In genomic region chr2:227188292-227188691, GRCh38 we compare ENCODE assay signal across 11 cellular contexts. TPM values are rescaled to one million over a fixed set of nuclear protein-coding genes. Genes with fewer than 3 reads are reported as not detected.
A peak's percentile ranks its signal among the peaks of the same experiment; 100 is the strongest.
DNase-seq lines count a peak whose midpoint lies in the region; ATAC-seq and TF ChIP-seq lines count a peak whose summit lies in the region.
"Had no signal": no experiment of that assay in that cellular context is flagged by ENCODE, and none has a peak within 500 bp of the region (broad histone marks: within the 10 kb centered on the region; RNA-seq: fewer than 3 reads in every experiment).

No MANE protein-coding gene starts in this region.

- no peaks in the 10 kb centered on the region for H3K9me3 ChIP-seq in ascending aorta

- peaks cover 3% of the 10 kb centered on the region for H3K9me3 Mint-ChIP-seq in nephron

- H3K27ac ChIP-seq in ascending aorta, result peak overlapping the region; percentile 78 to 85
- H3K27ac ChIP-seq: SK-N-MC had no signal

- no peak overlapping the region for H3K4me3 Mint-ChIP-seq in nephron

- no peaks in the 10 kb centered on the region for H3K27me3 ChIP-seq in ascending aorta

- no peak for TF ChIP-seq CTCF in ascending aorta (IDR thresholded peaks at IDR 0.05)
- no peak for TF ChIP-seq CTCF in nephron (IDR thresholded peaks at IDR 0.05; ENCODE audit: unreplicated experiment in 3 of 3)

- ATAC-seq in GM18868 (IDR thresholded peaks at IDR 0.05; ENCODE audit: unreplicated experiment) (peak; percentile 59), HG03103 (IDR thresholded peaks at IDR 0.05; ENCODE audit: low read depth, unreplicated experiment) (peak; percentile 61), HG02981 (IDR thresholded peaks at IDR 0.05; ENCODE audit: unreplicated experiment) (no peak), HG02588 (IDR thresholded peaks at IDR 0.05; ENCODE audit: unreplicated experiment) (no peak)

- no peaks in the 10 kb centered on the region for H3K36me3 ChIP-seq in ascending aorta

- peaks cover 37% of the 10 kb centered on the region for H3K4me1 Mint-ChIP-seq in nephron

- intact Hi-C loops in ascending aorta (cut with DNase I), result loop anchor here (2.0 to 5.0 kb wide), 2 partner anchors 23 to 39 kb away; partner anchors contain the start of genes COL4A3 and COL4A4

- H3K4me1 ChIP-seq in ascending aorta, result peaks cover 9 to 17% of the 10 kb centered on the region in 2 donors

- H3K36me3 Mint-ChIP-seq in nephron (ENCODE audit: low read depth), result no peaks in the 10 kb centered on the region

- DNase-seq in ascending aorta (ENCODE audit: low spot score in 2 of 2) (peak in 1 of 2 donors; percentile 69), NCI-H1436 (lab: John Stamatoyannopoulos, UW) (no peak), dedifferentiated amniotic fluid mesenchymal stem cell (ENCODE audit: extremely low spot score) (no peak)
- DNase-seq: activated naive CD4-positive, alpha-beta T cell treated with anti-CD3 and anti-CD28 coated beads, Interleukin-2, amount 50 U/mL, for 16 hours; hypothalamus had no signal

- peak overlapping the region in 1 of 2 donors; percentile 26 for H3K4me3 ChIP-seq in ascending aorta
- H3K4me3 ChIP-seq: SK-N-MC had no signal

- peaks cover 4% of the 10 kb centered on the region for H3K27me3 Mint-ChIP-seq in nephron (ENCODE audit: low read depth)

- peak overlapping the region; percentile 1 to 22 (median 10) for H3K27ac Mint-ChIP-seq in nephron

RNA-seq across cellular contexts. Expression of gene COL4A3, which starts 23.9 kb away (rescaled TPM):
- total RNA-seq in ascending aorta, result 1.1 TPM

RNA-seq across cellular contexts. Expression of gene COL4A4, which starts 24.3 kb away (rescaled TPM):
- 20.5 TPM for total RNA-seq in ascending aorta

Comparison
In these comparisons a context has a peak if more than half of its experiments do, and no peak if none do; other contexts are left out.
1. ATAC-seq: peak in GM18868 (single experiment) and HG03103 (single experiment); none in HG02981 (single experiment) and HG02588 (single experiment).